ENCODE assay signal across 14 cellular contexts in genomic region chr1:10670190-10670589, GRCh38.
"Had no signal": no experiment of that assay in that cellular context is flagged by ENCODE, and none has a peak within 500 bp of the region (broad histone marks: within the 10 kb centered on the region; RNA-seq: fewer than 3 reads in every experiment).

No MANE protein-coding gene starts in this region.

- H3K9ac ChIP-seq: SK-N-SH had no signal

- H3K9me3 ChIP-seq: body of pancreas, heart right ventricle, SK-N-SH had no signal

- H3K27me3 ChIP-seq: body of pancreas, heart right ventricle had no signal

- H3K27me3 Mint-ChIP-seq: activated B cell treated with CpG ODN at 0.5 μM for 24 hours; activated naive CD4-positive, alpha-beta T cell treated with anti-CD3 and anti-CD28 coated beads, Interleukin-2, amount 50 U/mL, for 24 hours; naive B cell had no signal

- H3K4me2 ChIP-seq: SK-N-SH had no signal

- H3K27ac ChIP-seq: body of pancreas had no signal

- H3K27ac Mint-ChIP-seq: activated B cell treated with CpG ODN at 0.5 μM for 24 hours; activated naive CD4-positive, alpha-beta T cell treated with anti-CD3 and anti-CD28 coated beads, Interleukin-2, amount 50 U/mL, for 24 hours; stimulated activated effector memory CD8-positive, alpha-beta T cell treated with anti-CD3 and anti-CD28 coated beads, Interleukin-12 subunit alpha, Interleukin-12 subunit beta, amount 100 ng/mL, for 72 hours had no signal

- DNase-seq: activated B cell treated with CpG ODN at 0.5 μM for 24 hours; activated effector memory CD4-positive, alpha-beta T cell treated with Interleukin-2 at 50 U/mL for 16 hours; activated T-cell treated with anti-CD3 and anti-CD28 coated beads, Interleukin-2, amount 50 U/mL, for 1 hour; body of pancreas; foreskin melanocyte; heart right ventricle; islet precursor cell; midbrain; naive B cell; SK-N-SH; small intestine had no signal

- H3K36me3 Mint-ChIP-seq: naive B cell; stimulated activated effector memory CD8-positive, alpha-beta T cell treated with anti-CD3 and anti-CD28 coated beads, Interleukin-12 subunit alpha, Interleukin-12 subunit beta, amount 100 ng/mL, for 72 hours; type B pancreatic cell had no signal

- H3K4me3 Mint-ChIP-seq: activated B cell treated with CpG ODN at 0.5 μM for 24 hours; activated naive CD4-positive, alpha-beta T cell treated with anti-CD3 and anti-CD28 coated beads, Interleukin-2, amount 50 U/mL, for 24 hours; stimulated activated effector memory CD8-positive, alpha-beta T cell treated with anti-CD3 and anti-CD28 coated beads, Interleukin-12 subunit alpha, Interleukin-12 subunit beta, amount 100 ng/mL, for 72 hours; type B pancreatic cell had no signal

- H3K9me3 Mint-ChIP-seq: activated B cell treated with CpG ODN at 0.5 μM for 24 hours; activated naive CD4-positive, alpha-beta T cell treated with anti-CD3 and anti-CD28 coated beads, Interleukin-2, amount 50 U/mL, for 24 hours; naive B cell; stimulated activated effector memory CD8-positive, alpha-beta T cell treated with anti-CD3 and anti-CD28 coated beads, Interleukin-12 subunit alpha, Interleukin-12 subunit beta, amount 100 ng/mL, for 72 hours; type B pancreatic cell had no signal

- H3K4me3 ChIP-seq: body of pancreas, heart right ventricle had no signal

- ATAC-seq: body of pancreas; heart right ventricle; stimulated activated effector memory CD8-positive, alpha-beta T cell treated with anti-CD3 and anti-CD28 coated beads, Interleukin-12 subunit alpha, Interleukin-12 subunit beta, amount 100 ng/mL, for 72 hours had no signal

- H3K4me1 Mint-ChIP-seq: activated naive CD4-positive, alpha-beta T cell treated with anti-CD3 and anti-CD28 coated beads, Interleukin-2, amount 50 U/mL, for 24 hours; stimulated activated effector memory CD8-positive, alpha-beta T cell treated with anti-CD3 and anti-CD28 coated beads, Interleukin-12 subunit alpha, Interleukin-12 subunit beta, amount 100 ng/mL, for 72 hours had no signal
